Comparison of ENCODE assay signal across 8 cellular contexts in genomic region chr7:100835903-100836811, GRCh38. TPM values are rescaled to one million over a fixed set of nuclear protein-coding genes. Genes with fewer than 3 reads are reported as not detected.
DNase-seq lines count a peak whose midpoint lies in the region; ATAC-seq and TF ChIP-seq lines count a peak whose summit lies in the region.

No MANE protein-coding gene starts in this region.

- peak overlapping the region; percentile 98 for H3K27ac Mint-ChIP-seq in mesothelial cell of epicardium

- DNase-seq in NCI-H1436 (lab: John Stamatoyannopoulos, UW) (peak; percentile 74), ecto neural progenitor cell (ENCODE audit: low spot score) (peak; percentile 87), mesothelial cell of epicardium (ENCODE audit: low spot score in 2 of 2, unreplicated experiment in 2 of 2) (peak in 1 of 2 experiments; percentile 66), T1000 (lab: John Stamatoyannopoulos, UW) (no peak), middle frontal gyrus (ENCODE audit: extremely low spot score, low spot score) (no peak)

- H3K27ac ChIP-seq in 22Rv1: peak overlapping the region; percentile 81

- H3K4me1 Mint-ChIP-seq in mesothelial cell of epicardium: peaks cover 29% of the 10 kb centered on the region

- no peaks in the 10 kb centered on the region for H3K9me3 Mint-ChIP-seq in mesothelial cell of epicardium

- TF ChIP-seq CTCF in 22Rv1 (IDR thresholded peaks at IDR 0.05): no peak
- no peak for TF ChIP-seq CTCF in mesothelial cell of epicardium (IDR thresholded peaks at IDR 0.05; ENCODE audit: unreplicated experiment)

- H3K27me3 Mint-ChIP-seq in mesothelial cell of epicardium (ENCODE audit: low read depth): no peaks in the 10 kb centered on the region

- no peaks in the 10 kb centered on the region for H3K36me3 Mint-ChIP-seq in mesothelial cell of epicardium

- H3K4me3 Mint-ChIP-seq in mesothelial cell of epicardium: peak overlapping the region; percentile 41

- ATAC-seq in GM18867 (IDR thresholded peaks at IDR 0.05; ENCODE audit: unreplicated experiment): no peak
- no peak for ATAC-seq in GM21723 (IDR thresholded peaks at IDR 0.05; ENCODE audit: unreplicated experiment)

RNA-seq across cellular contexts. Expression of gene EPHB4, which starts 8.8 kb away (rescaled TPM):
- total RNA-seq in mesothelial cell of epicardium: 120 to 127 TPM (median 125 TPM) in 3 replicates

RNA-seq across cellular contexts. Expression of gene SLC12A9, which starts 16.4 kb away (rescaled TPM):
- total RNA-seq in mesothelial cell of epicardium: 30.9 to 39.1 TPM (median 37.5 TPM) in 3 replicates

RNA-seq across cellular contexts. Expression of gene TRIP6, which starts 31.0 kb away (rescaled TPM):
- 101 to 109 TPM (median 107 TPM) in 3 replicates for total RNA-seq in mesothelial cell of epicardium

RNA-seq across cellular contexts. Expression of gene SRRT, which starts 38.7 kb away (rescaled TPM):
- total RNA-seq in mesothelial cell of epicardium: 229 to 245 TPM (median 240 TPM) in 3 replicates

RNA-seq across cellular contexts. Expression of gene UFSP1, which starts 53.4 kb away (rescaled TPM):
- 6.0 to 8.0 TPM (median 6.4 TPM) in 3 replicates for total RNA-seq in mesothelial cell of epicardium

Comparison
In these comparisons a context has a peak if more than half of its experiments do, and no peak if none do; other contexts are left out.
1. DNase-seq: peak in NCI-H1436 (single experiment) and ecto neural progenitor cell (single experiment); none in T1000 (single experiment) and middle frontal gyrus (single experiment).